In genomic region chr9:129177791-129178578, GRCh38 we compare ENCODE assay signal across 8 cellular contexts. TPM values are rescaled to one million over a fixed set of nuclear protein-coding genes. Genes with fewer than 3 reads are reported as not detected.
DNase-seq lines count a peak whose midpoint lies in the region; ATAC-seq, FAIRE-seq and TF ChIP-seq lines count a peak whose summit lies in the region.

TSS of gene IER5L (minus strand) at chr9:129178261. CDS start at chr9:129178052, 209 bp downstream.

- peaks cover 33% of the 10 kb centered on the region for H3K27me3 ChIP-seq in OCI-LY3 (ENCODE audit: low read depth, low read length)

- ATAC-seq in GM21526 (IDR thresholded peaks at IDR 0.05; ENCODE audit: low FRiP score, unreplicated experiment), result peak; percentile 80

- H3K9me3 ChIP-seq in OCI-LY3 (ENCODE audit: insufficient read depth, low read length), result no peaks in the 10 kb centered on the region

- FAIRE-seq in D721Med (lab: Jason Lieb, UNC), result no peak

- H3K79me2 ChIP-seq in OCI-LY3 (ENCODE audit: low read length), result no peaks in the 10 kb centered on the region

- peak within 1 kb of the TSS; percentile 62 for H3K9ac ChIP-seq in OCI-LY3 (ENCODE audit: low read length)

- no peak within 1 kb of the TSS; the same call in 1 of the 2 replicates for H2AFZ ChIP-seq in OCI-LY3 (ENCODE audit: low read depth, low read length)

- DNase-seq in D721Med (ENCODE audit: insufficient read length, low spot score), result peak; percentile 100
- DNase-seq in HuH-7 (ENCODE audit: low spot score), result peak; percentile 99
- DNase-seq in activated T-cell treated with anti-CD3 and anti-CD28 coated beads for 4 hours, result peak; percentile 91
- peak; percentile 64 for DNase-seq in epithelial cell of prostate (ENCODE audit: low read depth, low spot score)
- DNase-seq in mucosa of gallbladder (ENCODE audit: low spot score), result peak; percentile 97
- DNase-seq in stimulated activated CD8-positive, alpha-beta memory T cell treated with anti-CD3 and anti-CD28 coated beads, Interleukin-4, amount 100 ng/mL, for 1 hour (ENCODE audit: low read depth in 2 of 2, low spot score in 1 of 2), result peak; percentile 85 to 89

- TF ChIP-seq CTCF in D721Med (IDR thresholded peaks at IDR 0.05; ENCODE audit: insufficient read depth, missing control alignments), result no peak
- TF ChIP-seq CTCF in OCI-LY3 (IDR thresholded peaks at IDR 0.05; ENCODE audit: low read depth, low read length), result no peak

- no peaks in the 10 kb centered on the region for H3K36me3 ChIP-seq in OCI-LY3 (replicated peaks; ENCODE audit: low read depth, low read length)

- no peaks in the 10 kb centered on the region for H4K20me1 ChIP-seq in OCI-LY3 (ENCODE audit: insufficient read depth, low read length)

- H3K27ac ChIP-seq in OCI-LY3 (ENCODE audit: low read length) (no peak within 1 kb of the TSS), epithelial cell of prostate (peak within 1 kb of the TSS; percentile 98)

- H3K4me1 ChIP-seq in OCI-LY3 (ENCODE audit: low read length), result peaks cover 12% of the 10 kb centered on the region; the same call in 1 of the 2 replicates

- H3K4me3 ChIP-seq in OCI-LY3 (ENCODE audit: low read length), result peak within 1 kb of the TSS; percentile 79

- H3K4me2 ChIP-seq in OCI-LY3 (ENCODE audit: low read length), result peak within 1 kb of the TSS; percentile 100

RNA-seq across cellular contexts. Expression of gene IER5L, which starts in this region (rescaled TPM):
- 43.5 TPM for total RNA-seq in mucosa of gallbladder
